Comparison of ENCODE assay signal across 12 cellular contexts in the genomic region with DNA sequence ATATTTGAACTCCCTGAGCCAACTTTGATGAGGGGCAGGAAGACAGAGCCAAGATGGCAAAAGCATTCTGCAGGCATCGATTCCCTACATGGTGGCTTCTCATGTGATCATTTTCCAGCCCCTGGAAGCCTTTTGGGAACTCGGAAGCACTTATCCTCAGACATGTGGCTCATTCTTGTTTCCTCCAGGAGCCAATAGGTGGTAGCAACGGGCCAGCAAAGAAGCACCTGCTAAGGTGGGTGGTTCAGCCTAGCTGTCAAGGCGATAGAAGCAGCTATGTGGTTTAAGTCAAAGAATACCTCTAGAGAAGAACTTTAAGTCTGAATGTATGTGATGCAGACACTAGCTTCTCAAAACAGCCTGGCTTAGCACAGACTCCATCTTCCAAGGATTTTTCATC.
DNase-seq lines count a peak whose midpoint lies in the region; ATAC-seq and TF ChIP-seq lines count a peak whose summit lies in the region.
"Had no signal": no experiment of that assay in that cellular context is flagged by ENCODE, and none has a peak within 500 bp of the region (broad histone marks: within the 10 kb centered on the region; RNA-seq: fewer than 3 reads in every experiment).

No MANE protein-coding gene starts in this region.

- H3K4me3 Mint-ChIP-seq in Caco-2 (ENCODE audit: unreplicated experiment) (no peak overlapping the region), endodermal cell (no peak overlapping the region)

- no peak overlapping the region for H3K9ac ChIP-seq in endodermal cell (ENCODE audit: extremely low read depth, low read length, poor library complexity, severe bottlenecking)

- H3K27me3 ChIP-seq in Caco-2 (replicated peaks; ENCODE audit: control insufficient read depth, insufficient read depth, low read length) (no peaks in the 10 kb centered on the region), H7 (ENCODE audit: control insufficient read depth, insufficient read depth, low read length) (no peaks in the 10 kb centered on the region; the same call in 1 of the 2 replicates), endodermal cell (ENCODE audit: control insufficient read depth, insufficient read depth, low read length, poor library complexity, severe bottlenecking) (peaks cover 27% of the 10 kb centered on the region), gastrocnemius medialis (no peaks in the 10 kb centered on the region)

- no peaks in the 10 kb centered on the region for H3K4me1 ChIP-seq in Caco-2
- peaks cover 7% of the 10 kb centered on the region for H3K4me1 ChIP-seq in endodermal cell (ENCODE audit: control insufficient read depth, insufficient read depth, low read length)
- no peaks in the 10 kb centered on the region for H3K4me1 ChIP-seq in gastrocnemius medialis
- H3K4me1 ChIP-seq: lower lobe of right lung had no signal

- DNase-seq in Caco-2 (peak; percentile 62 to 71), H7 (peak; percentile 74), NCI-H526 (lab: John Stamatoyannopoulos, UW) (peak; percentile 46 to 89), endodermal cell (peak; percentile 89), gastrocnemius medialis (no peak), left ventricle myocardium superior (no peak)
- DNase-seq in activated CD8-positive, alpha-beta memory T cell treated with anti-CD3 and anti-CD28 coated beads, Interleukin-2, amount 50 U/mL, for 48 hours, result no peak
- DNase-seq: activated CD4-positive, alpha-beta T cell treated with anti-CD3 and anti-CD28 coated beads, Interleukin-2, amount 50 U/mL, for 1 hour; DMS79 treated with DMSO at 0.1 percent for 48 hours; lower lobe of right lung; NCI-H2227 treated with DMSO at 0.1 percent for 48 hours had no signal

- BruUV-seq in Caco-2 (replicated peaks; lab: Mats Ljungman, UMichigan), result no TSS peak

- CTCF ChIA-PET in Caco-2 (lab: Charles Lee), result interaction anchor here (0.5 to 1.7 kb wide), 8 partner anchors 16 to 663 kb away, joined by 3 to 7 read pairs (median 3); no protein-coding TSS in a partner anchor

- H3K4me1 Mint-ChIP-seq in Caco-2 (ENCODE audit: low read depth, unreplicated experiment) (no peaks in the 10 kb centered on the region), endodermal cell (peaks cover 25% of the 10 kb centered on the region)

- POLR2A ChIA-PET in Caco-2 (lab: Charles Lee), result interaction anchor here (0.5 kb wide), 1 partner anchor 62 kb away, joined by 3 read pairs; no protein-coding TSS in a partner anchor

- intact Hi-C loops in Caco-2 (cut with micrococcal nuclease; ENCODE audit: unreplicated experiment), result loop anchor here (1.0 to 5.0 kb wide), 5 partner anchors 77 to 672 kb away; no protein-coding TSS in a partner anchor
- intact Hi-C loops in gastrocnemius medialis (cut with DNase I; ENCODE audit: low total_unique reads), result no loop called here
- intact Hi-C loops in left ventricle myocardium superior (cut with micrococcal nuclease), result no loop called here

- no peak for TF ChIP-seq POLR2A in gastrocnemius medialis (IDR thresholded peaks at IDR 0.05)

- ATAC-seq in GM21423 (IDR thresholded peaks at IDR 0.05; ENCODE audit: unreplicated experiment) (no peak), gastrocnemius medialis (no peak), left ventricle myocardium superior (no peak)
- ATAC-seq: lower lobe of right lung had no signal

- H3K9me3 ChIP-seq in Caco-2, result no peaks in the 10 kb centered on the region
- peaks cover 7% of the 10 kb centered on the region for H3K9me3 ChIP-seq in endodermal cell (ENCODE audit: control insufficient read depth, low read length)
- H3K9me3 ChIP-seq in gastrocnemius medialis, result no peaks in the 10 kb centered on the region
- H3K9me3 ChIP-seq: lower lobe of right lung had no signal

- H3K27me3 Mint-ChIP-seq in Caco-2 (ENCODE audit: insufficient read depth, unreplicated experiment), result peaks cover 13% of the 10 kb centered on the region
- H3K27me3 Mint-ChIP-seq in endodermal cell (ENCODE audit: insufficient read depth), result peaks cover 33% of the 10 kb centered on the region

- no peak overlapping the region for H3K27ac Mint-ChIP-seq in Caco-2 (ENCODE audit: unreplicated experiment)
- no peak overlapping the region for H3K27ac Mint-ChIP-seq in endodermal cell

- peaks cover 6% of the 10 kb centered on the region for H3K36me3 Mint-ChIP-seq in Caco-2 (ENCODE audit: insufficient read depth, unreplicated experiment)
- H3K36me3 Mint-ChIP-seq in endodermal cell (ENCODE audit: low read depth), result no peaks in the 10 kb centered on the region

- in situ Hi-C loops in gastrocnemius medialis (cut with MboI; ENCODE audit: low sequenced_read_pairs in 4 of 4), result no loop called here

- TF ChIP-seq CTCF in Caco-2 (IDR thresholded peaks at IDR 0.05; ENCODE audit: insufficient read depth in 1 of 2, low read depth in 1 of 2, low read length in 1 of 2, severe bottlenecking in 1 of 2, unreplicated experiment in 1 of 2) (peak; percentile 42 to 83), endodermal cell (conservative IDR thresholded peaks at IDR 0.05) (peak; percentile 83), gastrocnemius medialis (IDR thresholded peaks at IDR 0.05 in 4 of 5, conservative IDR thresholded peaks at IDR 0.05 in 1 of 5) (no peak)

- H3K4me3 ChIP-seq in Caco-2 (ENCODE audit: low read depth, low read length), result no peak overlapping the region
- no peak overlapping the region for H3K4me3 ChIP-seq in H7 (ENCODE audit: insufficient read depth, low read depth, low read length)
- no peak overlapping the region for H3K4me3 ChIP-seq in endodermal cell (ENCODE audit: low read length)
- no peak overlapping the region for H3K4me3 ChIP-seq in gastrocnemius medialis
- H3K4me3 ChIP-seq: lower lobe of right lung had no signal

- H3K27ac ChIP-seq in endodermal cell (ENCODE audit: low read depth, low read length) (no peak overlapping the region), gastrocnemius medialis (no peak overlapping the region)
- H3K27ac ChIP-seq: lower lobe of right lung had no signal

- H3K36me3 ChIP-seq in Caco-2 (ENCODE audit: control insufficient read depth, insufficient read depth, low read length) (no peaks in the 10 kb centered on the region), H7 (replicated peaks; ENCODE audit: control insufficient read depth, insufficient read depth, low read length) (no peaks in the 10 kb centered on the region), endodermal cell (ENCODE audit: control insufficient read depth, insufficient read depth, low read length) (no peaks in the 10 kb centered on the region), gastrocnemius medialis (no peaks in the 10 kb centered on the region)
- H3K36me3 ChIP-seq: lower lobe of right lung had no signal

- WGBS in endodermal cell (ENCODE audit: insufficient coverage in 1 of 2, insufficient read length in 1 of 2), 2 experiments, result 10 to 23% methylated on average over 3 to 4 of the region's 4 CpGs

- H3K9me3 Mint-ChIP-seq in Caco-2 (ENCODE audit: unreplicated experiment) (peaks cover 7% of the 10 kb centered on the region), endodermal cell (peaks cover 11% of the 10 kb centered on the region)

Comparison
In these comparisons a context has a peak if more than half of its experiments do, and no peak if none do; other contexts are left out.
1. DNase-seq: peak in Caco-2 (2 of 2), H7 (single experiment), NCI-H526 (2 of 2) and endodermal cell (single experiment); none in activated CD8-positive, alpha-beta memory T cell treated with anti-CD3 and anti-CD28 coated beads, Interleukin-2, amount 50 U/mL, for 48 hours (single experiment), gastrocnemius medialis (0 of 2) and left ventricle myocardium superior (single experiment).
2. CTCF ChIP-seq: peak in Caco-2 (2 of 2) and endodermal cell (single experiment); none in gastrocnemius medialis (0 of 5).